Comparison of ENCODE assay signal across 14 cellular contexts in the genomic region with DNA sequence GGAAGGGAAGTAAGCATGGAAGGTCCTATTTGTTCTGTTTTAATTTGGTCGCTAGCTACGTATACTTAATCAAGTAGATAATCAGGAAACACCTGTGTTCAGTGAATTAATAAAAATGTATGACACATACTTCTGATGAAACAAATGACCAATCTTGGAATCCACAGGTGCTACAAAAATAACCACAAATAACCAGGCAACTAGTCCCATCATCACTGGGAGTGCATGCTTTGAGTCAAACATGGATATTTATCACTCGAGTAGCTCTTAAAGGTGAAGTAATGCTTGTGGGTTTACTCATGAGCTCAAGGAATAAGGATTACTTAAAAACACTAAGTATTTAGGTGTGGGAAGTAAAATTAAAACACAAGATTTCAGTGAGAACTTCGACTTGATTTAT.
DNase-seq lines count a peak whose midpoint lies in the region; ATAC-seq and TF ChIP-seq lines count a peak whose summit lies in the region.
"Had no signal": no experiment of that assay in that cellular context is flagged by ENCODE, and none has a peak within 500 bp of the region (broad histone marks: within the 10 kb centered on the region; RNA-seq: fewer than 3 reads in every experiment).

No MANE protein-coding gene starts in this region.

- no peak overlapping the region for H3K4me3 ChIP-seq in mammary epithelial cell (replicated peaks in 1 of 3; ENCODE audit: insufficient read depth in 1 of 3, low read depth in 2 of 3, low read length in 3 of 3)
- no peak overlapping the region for H3K4me3 ChIP-seq in MG63
- no peak overlapping the region for H3K4me3 ChIP-seq in A673 (ENCODE audit: low read depth, low read length, poor library complexity, severe bottlenecking)
- H3K4me3 ChIP-seq: A549, BLaER1, GM23248 had no signal

- H3K4me1 ChIP-seq in mammary epithelial cell (ENCODE audit: insufficient read depth, low read length) (no peaks in the 10 kb centered on the region), A673 (ENCODE audit: insufficient read depth, low read length, poor library complexity, severe bottlenecking) (no peaks in the 10 kb centered on the region)
- H3K4me1 ChIP-seq: A549, BLaER1, Caco-2 had no signal

- peak; percentile 76 for ATAC-seq in esophagus mucosa
- ATAC-seq: A549, HCT116, HepG2 had no signal

- dilution Hi-C loops in mammary epithelial cell (cut with HindIII; ENCODE audit: low sequenced_read_pairs): no loop called here

- H3K9me3 ChIP-seq in mammary epithelial cell (replicated peaks; ENCODE audit: insufficient read depth, low read length): no peaks in the 10 kb centered on the region
- H3K9me3 ChIP-seq in MG63: no peaks in the 10 kb centered on the region
- peaks cover 4% of the 10 kb centered on the region for H3K9me3 ChIP-seq in A673 (ENCODE audit: low read depth, low read length, poor library complexity, severe bottlenecking)
- H3K9me3 ChIP-seq: Caco-2 had no signal

- no peaks in the 10 kb centered on the region for H3K36me3 ChIP-seq in mammary epithelial cell (ENCODE audit: insufficient read depth, low read length)
- no peaks in the 10 kb centered on the region for H3K36me3 ChIP-seq in MG63
- H3K36me3 ChIP-seq in A673 (ENCODE audit: insufficient read depth, low read length, poor library complexity, severe bottlenecking): no peaks in the 10 kb centered on the region
- H3K36me3 ChIP-seq: BLaER1 had no signal

- H3K9ac ChIP-seq in mammary epithelial cell (ENCODE audit: insufficient read depth, low read length): no peak overlapping the region
- H3K9ac ChIP-seq: BLaER1, GM23248 had no signal

- H3K4me2 ChIP-seq in mammary epithelial cell (ENCODE audit: insufficient read depth, low read depth, low read length): no peak overlapping the region
- H3K4me2 ChIP-seq: A549, BLaER1 had no signal

- H4K20me1 ChIP-seq in mammary epithelial cell (ENCODE audit: insufficient read depth, low read length): no peaks in the 10 kb centered on the region
- H4K20me1 ChIP-seq: BLaER1 had no signal

- 17% methylated on average over 4 of the region's 4 CpGs for whole genome bisulfite sequencing in mammary epithelial cell (ENCODE audit: low coverage, missing lambda C conversion rate)

- peak; percentile 90 for DNase-seq in mammary epithelial cell
- DNase-seq in kidney glomerular epithelial cell (lab: John Stamatoyannopoulos, UW): peak; percentile 24
- no peak for DNase-seq in MG63
- no peak for DNase-seq in D341Med (ENCODE audit: low spot score)
- no peak for DNase-seq in A673 (ENCODE audit: low spot score)
- DNase-seq: Caco-2; CD8-positive, alpha-beta memory T cell; DMS53 had no signal

- no TSS peak for BruUV-seq in mammary epithelial cell (replicated peaks; lab: Mats Ljungman, UMichigan)
- BruUV-seq in A673 (replicated peaks; lab: Mats Ljungman, UMichigan): no TSS peak

- in situ Hi-C loops in mammary epithelial cell (cut with MboI; ENCODE audit: low sequenced_read_pairs in 2 of 2): no loop called here

- intact Hi-C loops in mammary epithelial cell (cut with micrococcal nuclease): no loop called here
- intact Hi-C loops in A673 (cut with micrococcal nuclease; ENCODE audit: unreplicated experiment): no loop called here

- no peaks in the 10 kb centered on the region for H3K79me2 ChIP-seq in mammary epithelial cell (ENCODE audit: insufficient read depth, low read length)

- peaks cover 4% of the 10 kb centered on the region for H3K27me3 ChIP-seq in mammary epithelial cell (ENCODE audit: insufficient read depth, low read length)
- H3K27me3 ChIP-seq in MG63: no peaks in the 10 kb centered on the region
- H3K27me3 ChIP-seq in A673 (replicated peaks; ENCODE audit: insufficient read depth, low read depth, low read length, poor library complexity): no peaks in the 10 kb centered on the region
- H3K27me3 ChIP-seq: BLaER1 had no signal

- CTCF ChIA-PET in mammary epithelial cell (lab: Charles Lee; ENCODE audit: low non-redundant PET) (interaction anchor here (0.5 kb wide), 1 partner anchor 254 kb away, joined by 4 read pairs; no protein-coding TSS in a partner anchor), A673 (lab: Charles Lee) (no interaction called here)

- POLR2A ChIA-PET in A673 (lab: Charles Lee; ENCODE audit: low non-redundant PET): interaction anchor here (0.6 kb wide), 1 partner anchor 1263 kb away, joined by 4 read pairs; no protein-coding TSS in a partner anchor

- H2AFZ ChIP-seq in mammary epithelial cell (ENCODE audit: low read depth, low read length): no peak overlapping the region
- H2AFZ ChIP-seq: GM23248 had no signal

- H3K27ac ChIP-seq in mammary epithelial cell (ENCODE audit: insufficient read depth, low read depth, low read length): no peak overlapping the region
- no peak overlapping the region for H3K27ac ChIP-seq in A673 (ENCODE audit: low read depth, low read length, poor library complexity, severe bottlenecking)
- H3K27ac ChIP-seq: A549, BLaER1, GM23248 had no signal

- no peak for TF ChIP-seq CTCF in mammary epithelial cell (conservative IDR thresholded peaks at IDR 0.05 in 1 of 2, IDR thresholded peaks at IDR 0.05 in 1 of 2; ENCODE audit: extremely low read depth in 1 of 2, insufficient read depth in 1 of 2, low read depth in 1 of 2, low read length in 2 of 2)
- no peak for TF ChIP-seq CTCF in A673 (conservative IDR thresholded peaks at IDR 0.05; ENCODE audit: low read depth, low read length)

Comparison
In these comparisons a context has a peak if more than half of its experiments do, and no peak if none do; other contexts are left out.
1. DNase-seq: peak in mammary epithelial cell (single experiment) and kidney glomerular epithelial cell (single experiment); none in MG63 (single experiment), D341Med (single experiment) and A673 (single experiment).